8 cellular contexts compared by ENCODE assay signal in genomic region chr10:95308389-95309302, GRCh38. TPM values are rescaled to one million over a fixed set of nuclear protein-coding genes. Genes with fewer than 3 reads are reported as not detected.
DNase-seq lines count a peak whose midpoint lies in the region; ATAC-seq lines count a peak whose summit lies in the region.

No MANE protein-coding gene starts in this region.

- no peaks in the 10 kb centered on the region for H3K9me3 ChIP-seq in duodenal mucosa (ENCODE audit: control insufficient read depth in 1 of 2, low read length in 2 of 2)
- no peaks in the 10 kb centered on the region for H3K9me3 ChIP-seq in mucosa of rectum (ENCODE audit: control insufficient read depth in 2 of 2, low read length in 2 of 2)

- H3K27ac ChIP-seq in duodenal mucosa (ENCODE audit: low read depth, low read length) (peak overlapping the region; percentile 23), mucosa of rectum (ENCODE audit: low read depth in 2 of 2, low read length in 2 of 2) (peak overlapping the region; percentile 57 to 68)

- H3K9ac ChIP-seq in duodenal mucosa (ENCODE audit: low read depth in 1 of 2, low read length in 2 of 2) (no peak overlapping the region), mucosa of rectum (ENCODE audit: low read depth in 1 of 2, low read length in 2 of 2) (peak overlapping the region in 1 of 2 donors; percentile 53)

- H3K4me3 Mint-ChIP-seq in T-cell: no peak overlapping the region

- peak; percentile 99 for DNase-seq in EH (ENCODE audit: low read depth)
- DNase-seq in MV-4-11 (lab: John Stamatoyannopoulos, UW): peak; percentile 85
- no peak for DNase-seq in T-cell
- DNase-seq in stimulated activated CD4-positive, alpha-beta T cell treated with anti-CD3 and anti-CD28 coated beads, Interleukin-4, amount 100 ng/mL, for 24 hours: no peak

- H3K27me3 Mint-ChIP-seq in T-cell: peaks cover 0 to 11% of the 10 kb centered on the region in 2 donors

- no peak for ATAC-seq in T-cell (replicated peaks in 1 of 4)
- no peak for ATAC-seq in HG03460 (IDR thresholded peaks at IDR 0.05; ENCODE audit: unreplicated experiment)
- no peak for ATAC-seq in HG03097 (IDR thresholded peaks at IDR 0.05; ENCODE audit: low FRiP score, unreplicated experiment)

- H3K27ac Mint-ChIP-seq in T-cell: no peak overlapping the region

- no peaks in the 10 kb centered on the region for H3K9me3 Mint-ChIP-seq in T-cell

- H3K4me3 ChIP-seq in duodenal mucosa (ENCODE audit: low read depth in 1 of 2, low read length in 2 of 2) (no peak overlapping the region), mucosa of rectum (ENCODE audit: low read length in 2 of 2) (peak overlapping the region in 1 of 2 donors; percentile 20)

- POLR2A ChIA-PET in T-cell (lab: Charles Lee): no interaction called here

- CTCF ChIA-PET in T-cell (lab: Charles Lee): no interaction called here

- no peaks in the 10 kb centered on the region for H3K36me3 Mint-ChIP-seq in T-cell

- H3K36me3 ChIP-seq in duodenal mucosa (ENCODE audit: control insufficient read depth in 1 of 2, insufficient read depth in 2 of 2, low read length in 2 of 2) (no peaks in the 10 kb centered on the region), mucosa of rectum (ENCODE audit: control insufficient read depth in 2 of 2, insufficient read depth in 2 of 2, low read length in 2 of 2) (no peaks in the 10 kb centered on the region)

- H3K4me1 ChIP-seq in duodenal mucosa (ENCODE audit: control insufficient read depth in 1 of 2, insufficient read depth in 2 of 2, low read length in 2 of 2) (peaks cover 25 to 61% of the 10 kb centered on the region in 2 donors), mucosa of rectum (ENCODE audit: control insufficient read depth in 2 of 2, insufficient read depth in 2 of 2, low read length in 2 of 2) (peaks cover 17 to 35% of the 10 kb centered on the region in 2 donors)

- H3K27me3 ChIP-seq in duodenal mucosa (ENCODE audit: control insufficient read depth in 1 of 2, insufficient read depth in 2 of 2, low read length in 2 of 2) (no peaks in the 10 kb centered on the region), mucosa of rectum (ENCODE audit: control insufficient read depth in 2 of 2, insufficient read depth in 2 of 2, low read length in 2 of 2) (peaks cover 0 to 3% of the 10 kb centered on the region in 2 donors)

- H3K4me1 Mint-ChIP-seq in T-cell: peaks cover 0 to 5% (median 0%) of the 10 kb centered on the region in 3 donors

RNA-seq across cellular contexts. Expression of gene PDLIM1, which starts 17.8 kb away (rescaled TPM):
- total RNA-seq in T-cell: 1 to 10 TPM; 4.2 to 9.7 (median 5.3) TPM

Comparison
In these comparisons a context has a peak if more than half of its experiments do, and no peak if none do; other contexts are left out.
1. DNase-seq: peak in EH (single experiment) and MV-4-11 (single experiment); none in T-cell (0 of 34) and stimulated activated CD4-positive, alpha-beta T cell treated with anti-CD3 and anti-CD28 coated beads, Interleukin-4, amount 100 ng/mL, for 24 hours (single experiment).